ENCODE assay signal across 1 cellular context in the genomic region with DNA sequence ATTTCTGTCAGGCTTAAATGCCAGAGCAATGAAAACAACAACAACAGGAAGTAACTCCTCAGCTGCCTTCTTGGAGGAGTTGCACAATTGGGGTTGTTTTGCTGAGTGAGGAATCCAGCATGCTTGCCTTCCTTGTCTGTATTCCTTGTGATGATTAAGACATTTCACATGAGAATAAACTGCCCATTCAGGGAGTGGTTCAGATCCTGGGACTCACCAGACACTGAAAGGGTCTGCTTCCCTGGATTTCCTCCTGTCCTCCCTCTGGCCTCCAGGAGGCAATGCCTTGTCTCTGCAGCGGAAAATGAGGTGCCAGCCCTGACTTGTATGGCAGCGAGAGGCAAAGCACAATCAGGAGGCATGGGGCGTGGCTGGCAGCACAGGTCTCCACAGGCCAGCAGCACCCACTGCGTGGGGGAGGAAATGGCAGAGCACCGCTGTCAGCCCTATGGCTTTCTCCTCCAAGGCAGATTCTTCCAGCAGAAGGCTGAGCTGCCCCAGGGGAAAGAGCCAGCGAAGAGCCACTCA.
TF ChIP-seq lines count a peak whose summit lies in the region.

No MANE protein-coding gene starts in this region.

TF ChIP-seq in H1, 55 proteins besides CTCF, POLR2A, EP300 and RAD21:
- TF ChIP-seq BACH1 (IDR thresholded peaks at IDR 0.05; ENCODE audit: low read length) (no peak), CEBPB (IDR thresholded peaks at IDR 0.05; ENCODE audit: low read depth, low read length) (peak; percentile 19; the same call in 1 of the 2 replicates), MAFK (IDR thresholded peaks at IDR 0.05; ENCODE audit: low read depth, low read length) (no peak), NANOG (IDR thresholded peaks at IDR 0.05; ENCODE audit: insufficient read depth, low read depth, low read length, poor library complexity, severe bottlenecking) (no peak)
- TF ChIP-seq, protein P1, sequence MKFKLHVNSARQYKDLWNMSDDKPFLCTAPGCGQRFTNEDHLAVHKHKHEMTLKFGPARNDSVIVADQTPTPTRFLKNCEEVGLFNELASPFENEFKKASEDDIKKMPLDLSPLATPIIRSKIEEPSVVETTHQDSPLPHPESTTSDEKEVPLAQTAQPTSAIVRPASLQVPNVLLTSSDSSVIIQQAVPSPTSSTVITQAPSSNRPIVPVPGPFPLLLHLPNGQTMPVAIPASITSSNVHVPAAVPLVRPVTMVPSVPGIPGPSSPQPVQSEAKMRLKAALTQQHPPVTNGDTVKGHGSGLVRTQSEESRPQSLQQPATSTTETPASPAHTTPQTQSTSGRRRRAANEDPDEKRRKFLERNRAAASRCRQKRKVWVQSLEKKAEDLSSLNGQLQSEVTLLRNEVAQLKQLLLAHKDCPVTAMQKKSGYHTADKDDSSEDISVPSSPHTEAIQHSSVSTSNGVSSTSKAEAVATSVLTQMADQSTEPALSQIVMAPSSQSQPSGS (IDR thresholded peaks at IDR 0.05; ENCODE audit: low read length) = no peak
- TF ChIP-seq, protein P2, sequence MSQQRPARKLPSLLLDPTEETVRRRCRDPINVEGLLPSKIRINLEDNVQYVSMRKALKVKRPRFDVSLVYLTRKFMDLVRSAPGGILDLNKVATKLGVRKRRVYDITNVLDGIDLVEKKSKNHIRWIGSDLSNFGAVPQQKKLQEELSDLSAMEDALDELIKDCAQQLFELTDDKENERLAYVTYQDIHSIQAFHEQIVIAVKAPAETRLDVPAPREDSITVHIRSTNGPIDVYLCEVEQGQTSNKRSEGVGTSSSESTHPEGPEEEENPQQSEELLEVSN (IDR thresholded peaks at IDR 0.05) = no peak
